In genomic region chr17:80552523-80552922, GRCh38 we compare ENCODE assay signal across 30 cellular contexts.
"Had no signal": no experiment of that assay in that cellular context is flagged by ENCODE, and none has a peak within 500 bp of the region (broad histone marks: within the 10 kb centered on the region; RNA-seq: fewer than 3 reads in every experiment).

No MANE protein-coding gene starts in this region.

- DNase-seq: activated B cell treated with CpG ODN at 0.5 μM for 24 hours; activated CD4-positive, alpha-beta T cell treated with anti-CD3 and anti-CD28 coated beads for 48 hours; activated CD4-positive, alpha-beta T cell treated with anti-CD3 and anti-CD28 coated beads, Interleukin-2, amount 50 U/mL, for 1 hour; activated CD4-positive, alpha-beta T cell treated with anti-CD3 and anti-CD28 coated beads, Interleukin-2, amount 50 U/mL, for 48 hours; activated CD8-positive, alpha-beta memory T cell treated with anti-CD3 and anti-CD28 coated beads for 24 hours; activated CD8-positive, alpha-beta T cell treated with anti-CD3 and anti-CD28 coated beads for 36 hours; activated effector memory CD4-positive, alpha-beta T cell treated with anti-CD3 and anti-CD28 coated beads, Interleukin-2, amount 50 U/mL, for 16 hours; activated naive CD4-positive, alpha-beta T cell treated with anti-CD3 and anti-CD28 coated beads for 36 hours; activated naive CD8-positive, alpha-beta T cell treated with anti-CD3 and anti-CD28 coated beads for 36 hours; activated naive CD8-positive, alpha-beta T cell treated with anti-CD3 and anti-CD28 coated beads, Interleukin-2, amount 50 U/mL, for 24 hours; activated T-cell treated with anti-CD3 and anti-CD28 coated beads, Interleukin-2, amount 50 U/mL, for 4 hours; adrenal gland; amygdala; aorta; body of pancreas; caudate nucleus; colonic mucosa; effector CD8-positive, alpha-beta T cell; esophagus squamous epithelium; foreskin melanocyte; heart right ventricle; T-helper 2 cell had no signal

- H3K9me3 ChIP-seq: adrenal gland, body of pancreas, colonic mucosa, esophagus squamous epithelium, gastroesophageal sphincter, heart right ventricle had no signal

- H3K36me3 ChIP-seq: adrenal gland, colonic mucosa had no signal

- H3K27ac ChIP-seq: adrenal gland, body of pancreas, colonic mucosa, epithelial cell of prostate, esophagus squamous epithelium, gastroesophageal sphincter, heart right ventricle, VCaP had no signal

- H3K4me1 ChIP-seq: adrenal gland, body of pancreas, colonic mucosa had no signal

- ATAC-seq: activated CD4-positive, CD25-positive, alpha-beta regulatory T cell treated with anti-CD3 and anti-CD28 coated beads, Interleukin-2, amount 50 U/mL, for 24 hours; activated CD8-positive, alpha-beta T cell treated with anti-CD3 and anti-CD28 coated beads for 36 hours; activated naive CD8-positive, alpha-beta T cell treated with anti-CD3 and anti-CD28 coated beads, Interleukin-2, amount 50 U/mL, for 24 hours; activated T-cell treated with anti-CD3 and anti-CD28 coated beads, Interleukin-2, amount 50 U/mL, for 4 hours; activated T-helper 17 cell treated with anti-CD3 and anti-CD28 coated beads, Interleukin-2, amount 50 U/mL, for 72 hours; body of pancreas; gastroesophageal sphincter; heart right ventricle had no signal

- H3K4me3 ChIP-seq: adrenal gland, body of pancreas, colonic mucosa, esophagus squamous epithelium, gastroesophageal sphincter, heart right ventricle had no signal

- FAIRE-seq: endometrium, endothelial cell of umbilical vein had no signal

- H3K27me3 ChIP-seq: adrenal gland, body of pancreas, colonic mucosa, esophagus squamous epithelium, gastroesophageal sphincter, heart right ventricle had no signal

- H3K9me3 Mint-ChIP-seq: activated B cell treated with CpG ODN at 0.5 μM for 24 hours; activated CD8-positive, alpha-beta T cell treated with anti-CD3 and anti-CD28 coated beads for 36 hours; activated naive CD4-positive, alpha-beta T cell treated with anti-CD3 and anti-CD28 coated beads for 36 hours; activated naive CD4-positive, alpha-beta T cell treated with anti-CD3 and anti-CD28 coated beads, Interleukin-2, amount 50 U/mL, for 24 hours; activated naive CD8-positive, alpha-beta T cell treated with anti-CD3 and anti-CD28 coated beads for 36 hours; activated naive CD8-positive, alpha-beta T cell treated with anti-CD3 and anti-CD28 coated beads, Interleukin-2, amount 50 U/mL, for 24 hours; activated T-cell treated with anti-CD3 and anti-CD28 coated beads, Interleukin-2, amount 50 U/mL, for 4 hours; activated T-helper 17 cell treated with anti-CD3 and anti-CD28 coated beads, Interleukin-2, amount 50 U/mL, for 72 hours had no signal

- H3K4me3 Mint-ChIP-seq: activated B cell treated with CpG ODN at 0.5 μM for 24 hours; activated CD8-positive, alpha-beta T cell treated with anti-CD3 and anti-CD28 coated beads for 36 hours; activated naive CD4-positive, alpha-beta T cell treated with anti-CD3 and anti-CD28 coated beads for 36 hours; activated naive CD4-positive, alpha-beta T cell treated with anti-CD3 and anti-CD28 coated beads, Interleukin-2, amount 50 U/mL, for 24 hours; activated naive CD8-positive, alpha-beta T cell treated with anti-CD3 and anti-CD28 coated beads for 36 hours; activated naive CD8-positive, alpha-beta T cell treated with anti-CD3 and anti-CD28 coated beads, Interleukin-2, amount 50 U/mL, for 24 hours; activated T-cell treated with anti-CD3 and anti-CD28 coated beads, Interleukin-2, amount 50 U/mL, for 4 hours; activated T-helper 17 cell treated with anti-CD3 and anti-CD28 coated beads, Interleukin-2, amount 50 U/mL, for 72 hours had no signal

- H3K27ac Mint-ChIP-seq: activated B cell treated with CpG ODN at 0.5 μM for 24 hours; activated CD8-positive, alpha-beta T cell treated with anti-CD3 and anti-CD28 coated beads for 36 hours; activated naive CD4-positive, alpha-beta T cell treated with anti-CD3 and anti-CD28 coated beads for 36 hours; activated naive CD4-positive, alpha-beta T cell treated with anti-CD3 and anti-CD28 coated beads, Interleukin-2, amount 50 U/mL, for 24 hours; activated naive CD8-positive, alpha-beta T cell treated with anti-CD3 and anti-CD28 coated beads for 36 hours; activated naive CD8-positive, alpha-beta T cell treated with anti-CD3 and anti-CD28 coated beads, Interleukin-2, amount 50 U/mL, for 24 hours; activated T-helper 17 cell treated with anti-CD3 and anti-CD28 coated beads, Interleukin-2, amount 50 U/mL, for 72 hours had no signal
